8 cellular contexts compared by ENCODE assay signal in genomic region chr12:990308-990648, GRCh38. TPM values are rescaled to one million over a fixed set of nuclear protein-coding genes. Genes with fewer than 3 reads are reported as not detected.
DNase-seq lines count a peak whose midpoint lies in the region; ATAC-seq, FAIRE-seq and TF ChIP-seq lines count a peak whose summit lies in the region.

No MANE protein-coding gene starts in this region.

- CTCF ChIA-PET in GM12878 (lab: Yijun Ruan, JAX) = interaction anchor here (0.6 to 1.0 kb wide), 3 partner anchors 41 to 176 kb away, joined by 3 read pairs; partner anchors contain the start of gene RAD52

- ATAC-seq in GM12878 = peak; percentile 57

- peaks cover 23% of the 10 kb centered on the region for H3F3A ChIP-seq in SU-DHL-6 (ENCODE audit: insufficient read depth)

- H3K4me2 ChIP-seq in SU-DHL-6 (ENCODE audit: low read depth, low read length, poor library complexity, severe bottlenecking) (peak overlapping the region; percentile 74), GM12878 (ENCODE audit: control insufficient read depth, insufficient read depth) (peak overlapping the region; percentile 98)

- H3K4me3 ChIP-seq in HUES48 (ENCODE audit: low read depth, low read length) = peak overlapping the region; percentile 96
- H3K4me3 ChIP-seq in SU-DHL-6 (ENCODE audit: insufficient read depth, low read length, poor library complexity, severe bottlenecking) = peak overlapping the region; percentile 65
- H3K4me3 ChIP-seq in GM12878 = peak overlapping the region; percentile 68
- H3K4me3 ChIP-seq in iPS-20b (ENCODE audit: low read length) = peak overlapping the region; percentile 91
- H3K4me3 ChIP-seq in spleen = peak overlapping the region; percentile 38 to 97 (median 80)

- SMC1A ChIA-PET in GM12878 (lab: Charles Lee; ENCODE audit: uncharacterized antibody, unreplicated experiment) = interaction anchor here (0.7 to 1.7 kb wide), 6 partner anchors 22 to 612 kb away, joined by 3 to 11 read pairs (median 4); no protein-coding TSS in a partner anchor

- H2AFZ ChIP-seq in SU-DHL-6 (ENCODE audit: low read depth, low read length, severe bottlenecking) (peak overlapping the region; percentile 94), GM12878 (ENCODE audit: control insufficient read depth, low read depth, low read length) (peak overlapping the region; percentile 94)

- H3K9ac ChIP-seq in HUES48 (ENCODE audit: low read depth, low read length) (peak overlapping the region; percentile 94), SU-DHL-6 (ENCODE audit: low read length) (peak overlapping the region; percentile 72), GM12878 (ENCODE audit: control insufficient read depth, insufficient read depth, low read length) (peak overlapping the region; percentile 64), iPS-20b (ENCODE audit: low read depth, low read length) (peak overlapping the region; percentile 91)

- intact Hi-C loops in GM12878 (cut with micrococcal nuclease; ENCODE audit: unreplicated experiment) = loop anchor here (2.0 kb wide), 1 partner anchor 31 kb away; no protein-coding TSS in a partner anchor
- intact Hi-C loops in spleen (cut with DNase I; ENCODE audit: low total_unique reads) = no loop called here

- peak; percentile 77 for DNase-seq in NCI-H82 (lab: John Stamatoyannopoulos, UW)
- no peak for DNase-seq in NCI-H82 treated with DMSO at 0.1 percent for 48 hours (lab: John Stamatoyannopoulos, UW; ENCODE audit: unreplicated experiment)
- no peak for DNase-seq in GM12878 (ENCODE audit: low read depth, low spot score)
- DNase-seq in spleen = peak; percentile 90
- DNase-seq in putamen (ENCODE audit: low spot score) = no peak

- no peak for TF ChIP-seq RAD21 in GM12878 (IDR thresholded peaks at IDR 0.05; ENCODE audit: insufficient read depth, low read depth, low read length)

- H3K79me2 ChIP-seq in SU-DHL-6 (ENCODE audit: insufficient read depth, low read length) (0 out of 2 replicates have a peak, but pooled peaks cover 5% of the 10 kb centered on the region), GM12878 (ENCODE audit: control insufficient read depth, insufficient read depth, low read length) (no peaks in the 10 kb centered on the region)

- H3K4me1 ChIP-seq in HUES48 (ENCODE audit: control insufficient read depth, insufficient read depth, low read length) (peaks cover 19% of the 10 kb centered on the region), GM12878 (ENCODE audit: control insufficient read depth, insufficient read depth, low read length) (no peaks in the 10 kb centered on the region; the same call in 1 of the 2 replicates), iPS-20b (ENCODE audit: insufficient read depth, low read length) (peaks cover 6% of the 10 kb centered on the region; the same call in 1 of the 2 replicates), spleen (peaks cover 18 to 59% (median 38%) of the 10 kb centered on the region in 6 donors)

- no peak for TF ChIP-seq POLR2A in GM12878 (IDR thresholded peaks at IDR 0.05; ENCODE audit: low read depth, low read length)
- TF ChIP-seq POLR2A in spleen (IDR thresholded peaks at IDR 0.05) = no peak

- FAIRE-seq in GM12878 (lab: Jason Lieb, UNC) = no peak

- TF ChIP-seq CTCF in SU-DHL-6 (IDR thresholded peaks at IDR 0.05; ENCODE audit: insufficient read depth, low read length, poor library complexity, severe bottlenecking) (no peak), GM12878 (IDR thresholded peaks at IDR 0.05 in 2 of 3, conservative IDR thresholded peaks at IDR 0.05 in 1 of 3; ENCODE audit: control insufficient read depth in 2 of 3, extremely low read depth in 1 of 3, insufficient read depth in 1 of 3, low read depth in 3 of 3, low read length in 3 of 3) (no peak), spleen (IDR thresholded peaks at IDR 0.05 in 8 of 11, conservative IDR thresholded peaks at IDR 0.05 in 3 of 11) (no peak)

- no peak for TF ChIP-seq EP300 in GM12878 (IDR thresholded peaks at IDR 0.05; ENCODE audit: borderline replicate concordance in 1 of 2, control insufficient read depth in 1 of 2, low read depth in 2 of 2, low read length in 2 of 2)

- H3K9me3 ChIP-seq in HUES48 (ENCODE audit: control insufficient read depth, insufficient read depth, low read length) (no peaks in the 10 kb centered on the region), SU-DHL-6 (ENCODE audit: insufficient read depth, low read length) (no peaks in the 10 kb centered on the region), GM12878 (replicated peaks; ENCODE audit: control insufficient read depth, insufficient read depth, low read length) (no peaks in the 10 kb centered on the region), iPS-20b (ENCODE audit: insufficient read depth, low read depth, low read length) (no peaks in the 10 kb centered on the region), spleen (no peaks in the 10 kb centered on the region)

- H3K36me3 ChIP-seq in HUES48 (ENCODE audit: control insufficient read depth, insufficient read depth, low read length) (no peaks in the 10 kb centered on the region), SU-DHL-6 (ENCODE audit: low read length) (no peaks in the 10 kb centered on the region), GM12878 (ENCODE audit: control insufficient read depth in 2 of 2, insufficient read depth in 2 of 2, low read length in 1 of 2) (no peaks in the 10 kb centered on the region), iPS-20b (ENCODE audit: insufficient read depth, low read depth, low read length) (no peaks in the 10 kb centered on the region), spleen (no peaks in the 10 kb centered on the region)

- no TSS peak for BruUV-seq in GM12878 (replicated peaks; lab: Mats Ljungman, UMichigan)

- RAD21 ChIA-PET in GM12878 (lab: Charles Lee; ENCODE audit: unreplicated experiment) = interaction anchor here (0.5 to 1.3 kb wide), 4 partner anchors 39 to 103 kb away, joined by 3 to 6 read pairs (median 4); no protein-coding TSS in a partner anchor

- H3K9me2 ChIP-seq in SU-DHL-6 (replicated peaks; ENCODE audit: insufficient read depth, low read length) = no peaks in the 10 kb centered on the region

- POLR2A ChIA-PET in GM12878 (lab: Charles Lee) = interaction anchor here (0.6 kb wide), 1 partner anchor 196 kb away, joined by 5 read pairs; no protein-coding TSS in a partner anchor

- in situ Hi-C loops in GM12878 (cut with MboI) = no loop called here

- 1% methylated on average over 27 of the region's 27 CpGs for WGBS in GM12878 (ENCODE audit: insufficient coverage, insufficient replicate concordance, low lambda C conversion rate, missing lambda C conversion rate)
- WGBS in spleen, 5 donors = 0 to 1% (median 0%) methylated on average over 19 to 27 of the region's 27 CpGs

- H3K27ac ChIP-seq in HUES48 (ENCODE audit: low read depth, low read length) (peak overlapping the region; percentile 84), SU-DHL-6 (ENCODE audit: low read depth, low read length) (peak overlapping the region; percentile 10; the same call in 1 of the 2 replicates), GM12878 (ENCODE audit: control insufficient read depth, insufficient read depth) (no peak overlapping the region), iPS-20b (ENCODE audit: low read length) (peak overlapping the region; percentile 55), spleen (peak overlapping the region; percentile 83 to 97 (median 96))

- H3K27me3 ChIP-seq in HUES48 (ENCODE audit: control insufficient read depth, insufficient read depth, low read length) = 0 out of 2 replicates have a peak, but pooled peaks cover 2% of the 10 kb centered on the region
- no peaks in the 10 kb centered on the region for H3K27me3 ChIP-seq in SU-DHL-6 (ENCODE audit: low read length)
- peaks cover 1 to 13% of the 10 kb centered on the region in 2 experiments; a peak in 1 of 4 replicates for H3K27me3 ChIP-seq in GM12878 (replicated peaks in 1 of 2; ENCODE audit: control insufficient read depth in 2 of 2, insufficient read depth in 2 of 2, low read length in 1 of 2)
- H3K27me3 ChIP-seq in iPS-20b (ENCODE audit: insufficient read depth, low read length) = peaks cover 19% of the 10 kb centered on the region; the same call in 1 of the 2 replicates
- no peaks in the 10 kb centered on the region for H3K27me3 ChIP-seq in spleen (replicated peaks in 1 of 7)

- H4K20me1 ChIP-seq in SU-DHL-6 (ENCODE audit: low read depth, low read length) (0 out of 2 replicates have a peak, but pooled peaks cover 4% of the 10 kb centered on the region), GM12878 (ENCODE audit: control insufficient read depth, insufficient read depth) (no peaks in the 10 kb centered on the region)

RNA-seq across cellular contexts. Expression of gene ERC1, which starts 0.7 kb away (rescaled TPM):
- 68.5 and 75.2 TPM in 2 replicates for total RNA-seq in GM12878 (2013; cell fraction: nucleolus; rRNA removed)
- total RNA-seq in GM12878 (2014; rRNA removed) (3.2 and 5.0 TPM in 2 replicates), GM12878 (2014; rRNA removed; fragmentation: Illumina TruSeq; extraction: Trizol) (7.0 and 7.2 TPM in 2 replicates), GM12878 (2021) (6.6 and 7.7 TPM in 2 replicates), spleen (10 to 100 TPM; 31.1 to 73.4 (median 44.2) TPM)
- 1.6 TPM for polyA plus RNA-seq in GM12878 (2011; ENCODE audit: low read depth)
- polyA plus RNA-seq in GM12878 (2011; rRNA removed) (8.0 and 9.3 TPM in 2 replicates), GM12878 (2014; fragmentation: Illumina TruSeq; extraction: Trizol) (4.4 and 4.8 TPM in 2 replicates), GM12878 (2014; fragmentation: Nextera tagmentation; extraction: Ambion mirVana) (1 to 10 TPM in 1 of 2 experiments, under 1 TPM in 1; 0.75 to 1.6 TPM), GM12878 (2014; rRNA removed) (2.3 and 2.7 TPM in 2 replicates), GM12878 (2016; fragmentation: Nextera tagmentation; extraction: Ambion mirVana) (1 to 10 TPM; 5.5 to 5.7 TPM), spleen (1 to 10 TPM; 1.2 to 4.5 (median 1.2) TPM)
- polyA plus RNA-seq in GM12878 (2011; cell fraction: cytosol; rRNA removed) = 5.9 and 7.4 TPM in 2 replicates
- polyA plus RNA-seq in GM12878 (2011; cell fraction: nucleus; rRNA removed) = 6.2 and 6.3 TPM in 2 replicates
- polyA plus RNA-seq in GM12878 (2012) = 1.4 and 2.1 TPM in 2 replicates
- 24.5 and 27.1 TPM in 2 replicates for polyA minus RNA-seq in GM12878 (2011; rRNA and poly(A)+ RNA removed)
- polyA minus RNA-seq in GM12878 (2011; cell fraction: cytosol; rRNA and poly(A)+ RNA removed) = 7.9 and 11.3 TPM in 2 replicates
- polyA minus RNA-seq in GM12878 (2011; cell fraction: nucleus; rRNA and poly(A)+ RNA removed) = 21.9 and 27.0 TPM in 2 replicates

RNA-seq across cellular contexts. Expression of gene RAD52, which starts 40.8 kb away (rescaled TPM):
- 80.3 and 81.5 TPM in 2 replicates for total RNA-seq in GM12878 (2013; cell fraction: nucleolus; rRNA removed)
- total RNA-seq in GM12878 (2014; rRNA removed) (10.2 and 10.7 TPM in 2 replicates), GM12878 (2014; rRNA removed; fragmentation: Illumina TruSeq; extraction: Trizol) (9.3 and 11.4 TPM in 2 replicates), GM12878 (2021) (6.5 and 6.6 TPM in 2 replicates), spleen (10 to 100 TPM in 6 of 7 donors, 1 to 10 TPM in 1; 9.1 to 19.5 (median 16.7) TPM)
- polyA plus RNA-seq in GM12878 (2011; ENCODE audit: low read depth) = 4.4 TPM
- polyA plus RNA-seq in GM12878 (2011; rRNA removed) (13.1 and 15.7 TPM in 2 replicates), GM12878 (2014; fragmentation: Illumina TruSeq; extraction: Trizol) (5.9 and 8.5 TPM in 2 replicates), GM12878 (2014; fragmentation: Nextera tagmentation; extraction: Ambion mirVana) (1 to 10 TPM; 2.0 to 2.9 TPM), GM12878 (2014; rRNA removed) (11.2 and 11.3 TPM in 2 replicates), GM12878 (2016; fragmentation: Nextera tagmentation; extraction: Ambion mirVana) (1 to 10 TPM; 7.7 to 9.7 TPM), spleen (1 to 10 TPM; 4.6 to 8.2 (median 6.8) TPM)
- polyA plus RNA-seq in GM12878 (2011; cell fraction: cytosol; rRNA removed) = 10.6 and 16.5 TPM in 2 replicates
- 52.6 and 66.0 TPM in 2 replicates for polyA plus RNA-seq in GM12878 (2011; cell fraction: nucleus; rRNA removed)
- polyA plus RNA-seq in GM12878 (2012) = 4.0 and 8.3 TPM in 2 replicates
- polyA minus RNA-seq in GM12878 (2011; rRNA and poly(A)+ RNA removed) = 19.2 and 29.6 TPM in 2 replicates
- 6.3 and 9.3 TPM in 2 replicates for polyA minus RNA-seq in GM12878 (2011; cell fraction: cytosol; rRNA and poly(A)+ RNA removed)
- 16.3 and 21.0 TPM in 2 replicates for polyA minus RNA-seq in GM12878 (2011; cell fraction: nucleus; rRNA and poly(A)+ RNA removed)

Comparison
In these comparisons a context has a peak if more than half of its experiments do, and no peak if none do; other contexts are left out.
1. DNase-seq: peak in NCI-H82 (single experiment) and spleen (single experiment); none in NCI-H82 treated with DMSO at 0.1 percent for 48 hours (single experiment), GM12878 (single experiment) and putamen (single experiment).
2. Peak in every context shown above with its lines, with median percentiles within 50 percentile points of each other: H3K4me3 ChIP-seq and H3K9ac ChIP-seq.